In genomic region chr12:131607658-131608447, GRCh38 we compare ENCODE assay signal across 9 cellular contexts.
DNase-seq lines count a peak whose midpoint lies in the region; ATAC-seq lines count a peak whose summit lies in the region.
"Had no signal": no experiment of that assay in that cellular context is flagged by ENCODE, and none has a peak within 500 bp of the region (broad histone marks: within the 10 kb centered on the region; RNA-seq: fewer than 3 reads in every experiment).

No MANE protein-coding gene starts in this region.

- no peaks in the 10 kb centered on the region for H3K4me1 ChIP-seq in HAP-1
- H3K4me1 ChIP-seq: thyroid gland had no signal

- no peaks in the 10 kb centered on the region for H3K36me3 ChIP-seq in HAP-1 (replicated peaks)
- H3K36me3 ChIP-seq: thyroid gland had no signal

- ATAC-seq in GM18519 (IDR thresholded peaks at IDR 0.05; ENCODE audit: low FRiP score, unreplicated experiment) (peak; percentile 68), GM21367 (IDR thresholded peaks at IDR 0.05; ENCODE audit: unreplicated experiment) (peak; percentile 78), HG03342 (IDR thresholded peaks at IDR 0.05; ENCODE audit: unreplicated experiment) (peak; percentile 78)
- ATAC-seq in central memory CD8-positive, alpha-beta T cell (replicated peaks; ENCODE audit: extremely low read depth, poor library complexity, severe bottlenecking) = no peak

- in situ Hi-C loops in HAP-1 (cut with MboI; ENCODE audit: low sequenced_read_pairs) = no loop called here

- H3K4me3 ChIP-seq in HAP-1 = no peak overlapping the region
- H3K4me3 ChIP-seq: thyroid gland had no signal

- no peak for DNase-seq in central memory CD8-positive, alpha-beta T cell (ENCODE audit: low spot score in 2 of 2)
- DNase-seq in activated gamma-delta T cell (lab: John Stamatoyannopoulos, UW) = no peak
- DNase-seq in putamen (ENCODE audit: low spot score) = no peak
- no peak for DNase-seq in HAP-1 (ENCODE audit: low spot score in 2 of 2)
- no peak for DNase-seq in DMS114 treated with DMSO at 0.1 percent for 48 hours (lab: John Stamatoyannopoulos, UW; ENCODE audit: unreplicated experiment)
- DNase-seq: thyroid gland had no signal

- H3K9me3 Mint-ChIP-seq in central memory CD8-positive, alpha-beta T cell = no peaks in the 10 kb centered on the region

- H3K36me3 Mint-ChIP-seq in central memory CD8-positive, alpha-beta T cell (ENCODE audit: insufficient read depth) = peaks cover 1% of the 10 kb centered on the region

- peaks cover 54% of the 10 kb centered on the region for H3K4me1 Mint-ChIP-seq in central memory CD8-positive, alpha-beta T cell

- no peaks in the 10 kb centered on the region for H3K9me3 ChIP-seq in HAP-1
- H3K9me3 ChIP-seq: thyroid gland had no signal

- no peaks in the 10 kb centered on the region for H3K27me3 Mint-ChIP-seq in central memory CD8-positive, alpha-beta T cell

- H3K27me3 ChIP-seq in HAP-1 (ENCODE audit: low read depth) = peaks cover 57% of the 10 kb centered on the region
- H3K27me3 ChIP-seq: thyroid gland had no signal

- peak overlapping the region; percentile 25 for H3K27ac Mint-ChIP-seq in central memory CD8-positive, alpha-beta T cell (ENCODE audit: low read depth)

- H3K4me3 Mint-ChIP-seq in central memory CD8-positive, alpha-beta T cell = peak overlapping the region; percentile 42
